8 cellular contexts compared by ENCODE assay signal in the genomic region with DNA sequence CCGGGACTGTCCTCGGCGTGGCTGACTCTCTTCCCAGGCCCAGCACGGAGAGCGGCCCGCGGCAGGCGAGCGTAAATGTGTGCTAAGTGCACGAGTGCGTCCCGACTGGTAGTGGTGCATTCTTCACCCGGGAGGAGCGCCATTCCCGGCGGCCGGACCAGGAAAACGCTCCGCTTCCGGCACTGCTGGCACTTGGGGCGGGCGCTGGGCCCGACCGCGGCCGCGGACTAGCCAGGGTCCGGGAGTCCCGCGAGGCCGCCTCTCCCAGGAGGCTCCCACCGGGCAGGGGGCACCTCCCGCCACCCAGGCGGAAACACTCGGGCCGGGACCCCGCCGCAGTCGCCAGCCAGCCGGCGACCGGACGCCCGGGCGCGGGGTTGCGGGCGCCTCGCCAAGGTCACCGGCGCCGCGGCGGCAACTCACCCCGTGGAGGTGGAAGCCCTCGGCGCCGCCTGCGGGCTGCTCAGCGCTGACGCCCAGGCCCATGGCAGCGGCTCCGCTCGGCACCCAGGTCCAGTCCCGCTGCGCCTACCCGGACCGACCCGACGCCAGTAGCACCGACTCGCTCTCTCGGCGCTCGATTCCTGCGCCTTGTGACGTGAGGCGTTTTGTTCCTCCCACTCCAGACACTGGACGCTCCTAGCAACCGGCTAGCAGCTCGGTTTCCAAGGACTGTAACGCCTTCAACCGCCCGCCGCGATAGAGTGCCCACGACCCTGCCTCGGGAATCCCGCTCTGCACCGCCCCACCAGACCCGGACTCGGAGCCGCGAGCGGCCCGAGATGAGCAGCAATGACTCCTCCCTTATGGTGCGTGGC. TPM values are rescaled to one million over a fixed set of nuclear protein-coding genes. Genes with fewer than 3 reads are reported as not detected.
DNase-seq lines count a peak whose midpoint lies in the region; ATAC-seq and TF ChIP-seq lines count a peak whose summit lies in the region.

Gene GORASP1 (minus strand): TSS at position 572 of the 818 bp plus-strand sequence. CDS start 86 bp downstream, at position 486.
A gene with protein sequence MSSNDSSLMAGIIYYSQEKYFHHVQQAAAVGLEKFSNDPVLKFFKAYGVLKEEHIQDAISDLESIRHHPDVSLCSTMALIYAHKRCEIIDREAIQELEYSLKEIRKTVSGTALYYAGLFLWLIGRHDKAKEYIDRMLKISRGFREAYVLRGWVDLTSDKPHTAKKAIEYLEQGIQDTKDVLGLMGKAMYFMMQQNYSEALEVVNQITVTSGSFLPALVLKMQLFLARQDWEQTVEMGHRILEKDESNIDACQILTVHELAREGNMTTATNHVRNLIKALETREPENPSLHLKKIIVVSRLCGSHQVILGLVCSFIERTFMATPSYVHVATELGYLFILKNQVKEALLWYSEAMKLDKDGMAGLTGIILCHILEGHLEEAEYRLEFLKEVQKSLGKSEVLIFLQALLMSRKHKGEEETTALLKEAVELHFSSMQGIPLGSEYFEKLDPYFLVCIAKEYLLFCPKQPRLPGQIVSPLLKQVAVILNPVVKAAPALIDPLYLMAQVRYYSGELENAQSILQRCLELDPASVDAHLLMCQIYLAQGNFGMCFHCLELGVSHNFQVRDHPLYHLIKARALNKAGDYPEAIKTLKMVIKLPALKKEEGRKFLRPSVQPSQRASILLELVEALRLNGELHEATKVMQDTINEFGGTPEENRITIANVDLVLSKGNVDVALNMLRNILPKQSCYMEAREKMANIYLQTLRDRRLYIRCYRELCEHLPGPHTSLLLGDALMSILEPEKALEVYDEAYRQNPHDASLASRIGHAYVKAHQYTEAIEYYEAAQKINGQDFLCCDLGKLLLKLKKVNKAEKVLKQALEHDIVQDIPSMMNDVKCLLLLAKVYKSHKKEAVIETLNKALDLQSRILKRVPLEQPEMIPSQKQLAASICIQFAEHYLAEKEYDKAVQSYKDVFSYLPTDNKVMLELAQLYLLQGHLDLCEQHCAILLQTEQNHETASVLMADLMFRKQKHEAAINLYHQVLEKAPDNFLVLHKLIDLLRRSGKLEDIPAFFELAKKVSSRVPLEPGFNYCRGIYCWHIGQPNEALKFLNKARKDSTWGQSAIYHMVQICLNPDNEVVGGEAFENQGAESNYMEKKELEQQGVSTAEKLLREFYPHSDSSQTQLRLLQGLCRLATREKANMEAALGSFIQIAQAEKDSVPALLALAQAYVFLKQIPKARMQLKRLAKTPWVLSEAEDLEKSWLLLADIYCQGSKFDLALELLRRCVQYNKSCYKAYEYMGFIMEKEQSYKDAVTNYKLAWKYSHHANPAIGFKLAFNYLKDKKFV (N-terminal part only) (plus strand): TSS at position 625 of the 818 bp plus-strand sequence. CDS start 158 bp downstream, at position 783.

- H2AFZ ChIP-seq in GM23248 = peak within 1 kb of the TSS; percentile 95

- H3K4me2 ChIP-seq in GM23248 (ENCODE audit: unreplicated experiment) = peak within 1 kb of the TSS; percentile 93

- peak within 1 kb of the TSS; percentile 92 for H3K4me3 Mint-ChIP-seq in activated naive CD8-positive, alpha-beta T cell
- H3K4me3 Mint-ChIP-seq in glutamatergic neuron (ENCODE audit: unreplicated experiment) = peak within 1 kb of the TSS; percentile 99

- 0 to 1% methylated on average over 52 to 82 of the region's 97 CpGs for WGBS in GM23248 (ENCODE audit: low coverage in 1 of 2, low lambda C conversion rate in 2 of 2, missing lambda C conversion rate in 2 of 2), 2 experiments
- under 1% methylated on average over 97 of the region's 97 CpGs for WGBS in thymus

- TF ChIP-seq CTCF in LNCaP clone FGC (IDR thresholded peaks at IDR 0.05; ENCODE audit: control insufficient read depth, extremely low read depth, insufficient read depth) (0 out of 2 replicates have a peak, but pooled peaks have one; percentile 21), glutamatergic neuron (IDR thresholded peaks at IDR 0.05; ENCODE audit: partially characterized antibody, unreplicated experiment) (no peak), omental fat pad (IDR thresholded peaks at IDR 0.05) (no peak)

- H3K27ac Mint-ChIP-seq in activated naive CD8-positive, alpha-beta T cell = peak within 1 kb of the TSS; percentile 67
- peak within 1 kb of the TSS; percentile 90 for H3K27ac Mint-ChIP-seq in glutamatergic neuron (ENCODE audit: unreplicated experiment)

- H3K4me1 ChIP-seq in GM23248 (ENCODE audit: insufficient read depth) = peaks cover 11% of the 10 kb centered on the region; the same call in 1 of the 2 replicates
- H3K4me1 ChIP-seq in thymus (ENCODE audit: control insufficient read depth, insufficient read depth, low read length) = peaks cover 21% of the 10 kb centered on the region

- H3K9me3 ChIP-seq in GM23248 (ENCODE audit: low read depth) (no peaks in the 10 kb centered on the region), thymus (ENCODE audit: control insufficient read depth) (no peaks in the 10 kb centered on the region)

- DNase-seq in ELF-1 (ENCODE audit: low read depth, low spot score) (peak; percentile 88), GM23248 (peak; percentile 97), LNCaP clone FGC (ENCODE audit: low read depth) (peak; percentile 79), SK-N-DZ (ENCODE audit: low spot score) (peak; percentile 74), glutamatergic neuron (peak; percentile 84), omental fat pad (ENCODE audit: low spot score) (peak; percentile 58)

- no peaks in the 10 kb centered on the region for H4K20me1 ChIP-seq in GM23248 (ENCODE audit: insufficient read depth)

- H3K79me2 ChIP-seq in GM23248 (ENCODE audit: insufficient read depth) = peaks cover 46% of the 10 kb centered on the region

- in situ Hi-C loops in GM23248 (cut with MboI) = no loop called here

- H3F3A ChIP-seq in GM23248 (ENCODE audit: insufficient read depth) = no peaks in the 10 kb centered on the region

- no peaks in the 10 kb centered on the region for H3K9me2 ChIP-seq in GM23248 (ENCODE audit: insufficient read depth)

- no peaks in the 10 kb centered on the region for H3K9me3 Mint-ChIP-seq in activated naive CD8-positive, alpha-beta T cell (ENCODE audit: low read depth)
- H3K9me3 Mint-ChIP-seq in glutamatergic neuron (ENCODE audit: unreplicated experiment) = peaks cover 13% of the 10 kb centered on the region

- H3K4me3 ChIP-seq in GM23248 (peak within 1 kb of the TSS; percentile 88), LNCaP clone FGC (ENCODE audit: low read depth, low read length) (peak within 1 kb of the TSS; percentile 99), thymus (ENCODE audit: low read length) (peak within 1 kb of the TSS; percentile 88)

- peak within 1 kb of the TSS; percentile 96 for H3K9ac ChIP-seq in GM23248

- peak within 1 kb of the TSS; percentile 88 for H3K27ac ChIP-seq in GM23248
- peak within 1 kb of the TSS; percentile 74 for H3K27ac ChIP-seq in thymus (ENCODE audit: low read depth)

- no peaks in the 10 kb centered on the region for H3K36me3 ChIP-seq in GM23248 (ENCODE audit: low read depth)
- peaks cover 3% of the 10 kb centered on the region for H3K36me3 ChIP-seq in thymus (ENCODE audit: control insufficient read depth, insufficient read depth)

- ATAC-seq in omental fat pad (ENCODE audit: low FRiP score) = peak; percentile 90

- peaks cover 38% of the 10 kb centered on the region for H3K4me1 Mint-ChIP-seq in activated naive CD8-positive, alpha-beta T cell (ENCODE audit: low read depth)
- H3K4me1 Mint-ChIP-seq in glutamatergic neuron (ENCODE audit: low read depth, unreplicated experiment) = peaks cover 22% of the 10 kb centered on the region

- no peaks in the 10 kb centered on the region for H3K36me3 Mint-ChIP-seq in activated naive CD8-positive, alpha-beta T cell
- H3K36me3 Mint-ChIP-seq in glutamatergic neuron (ENCODE audit: unreplicated experiment) = no peaks in the 10 kb centered on the region

- H3K27me3 ChIP-seq in GM23248 (replicated peaks; ENCODE audit: insufficient read depth) (no peaks in the 10 kb centered on the region), thymus (ENCODE audit: control insufficient read depth, insufficient read depth) (no peaks in the 10 kb centered on the region)

- no peaks in the 10 kb centered on the region for H3K27me3 Mint-ChIP-seq in activated naive CD8-positive, alpha-beta T cell
- peaks cover 5% of the 10 kb centered on the region for H3K27me3 Mint-ChIP-seq in glutamatergic neuron (ENCODE audit: unreplicated experiment)

RNA-seq across cellular contexts. Expression of gene GORASP1, which starts in this region (rescaled TPM):
- 63.8 and 184 TPM in 2 replicates for total RNA-seq in GM23248 (2014; rRNA removed; shearing (Covaris generic))
- 32.7 and 33.1 TPM in 2 replicates for polyA plus RNA-seq in GM23248 (2016; fragmentation: Nextera tagmentation; extraction: Ambion mirVana)
- 21.9 and 25.3 TPM in 2 replicates for polyA plus RNA-seq in SK-N-DZ (2014; cell fraction: cytosol; rRNA removed)
- polyA plus RNA-seq in SK-N-DZ (2014; cell fraction: nucleus; rRNA removed) = 86.3 and 110 TPM in 2 replicates
- total RNA-seq in glutamatergic neuron (ENCODE audit: unreplicated experiment) = 44.6 TPM
- total RNA-seq in omental fat pad = 10 to 100 TPM; 38.7 to 56.4 (median 51.0) TPM
- 26.2 TPM for polyA plus RNA-seq in thymus

RNA-seq across cellular contexts. Expression of the second gene that starts in this region (rescaled TPM):
- total RNA-seq in GM23248 (2014; rRNA removed; shearing (Covaris generic)) = 0.25 and 1.2 TPM in 2 replicates
- polyA plus RNA-seq in GM23248 (2016; fragmentation: Nextera tagmentation; extraction: Ambion mirVana) (0.76 and 0.94 TPM in 2 replicates), thymus (12.3 TPM)
- 0.39 and 1.3 TPM in 2 replicates for polyA plus RNA-seq in SK-N-DZ (2014; cell fraction: cytosol; rRNA removed)
- 6.7 and 14.7 TPM in 2 replicates for polyA plus RNA-seq in SK-N-DZ (2014; cell fraction: nucleus; rRNA removed)
- total RNA-seq in glutamatergic neuron (ENCODE audit: unreplicated experiment) (7.8 TPM), omental fat pad (1 to 10 TPM; 2.6 to 9.9 (median 2.9) TPM)

Comparison
In these comparisons a context has a peak if more than half of its experiments do, and no peak if none do; other contexts are left out.
1. Peak in every context shown above with its lines: DNase-seq, ATAC-seq, H3K4me3 ChIP-seq and H3K27ac ChIP-seq.